In the genomic region with DNA sequence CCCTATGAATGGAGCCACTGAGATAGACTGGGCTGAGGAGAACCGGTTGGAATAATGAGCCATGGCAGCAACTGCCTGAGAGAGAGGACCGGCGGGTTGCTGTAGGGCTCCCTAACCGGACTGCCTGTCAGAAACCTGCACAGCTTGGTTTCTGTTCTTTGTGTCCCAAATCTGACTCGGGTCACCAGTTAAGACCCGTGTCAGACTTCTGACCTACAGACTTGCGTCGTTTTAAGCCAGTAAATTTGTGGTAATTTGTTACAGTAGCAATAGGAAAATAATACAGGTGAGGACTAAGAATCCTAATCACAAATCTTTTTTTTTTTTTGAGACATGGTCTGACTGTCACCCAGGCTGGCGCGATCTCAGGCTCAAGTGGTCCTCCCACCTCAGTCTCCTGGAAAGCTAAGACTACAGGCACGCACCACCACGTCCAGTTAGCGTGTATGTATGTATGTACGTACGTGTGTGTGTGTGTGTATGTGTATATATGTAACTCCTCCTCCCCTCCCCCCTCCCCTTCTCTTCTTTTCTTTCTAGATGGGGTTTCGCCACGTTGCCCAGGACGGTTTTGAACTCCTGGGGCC, we compare ENCODE assay signal across 8 cellular contexts. TPM values are rescaled to one million over a fixed set of nuclear protein-coding genes. Genes with fewer than 3 reads are reported as not detected.
DNase-seq lines count a peak whose midpoint lies in the region; ATAC-seq and TF ChIP-seq lines count a peak whose summit lies in the region.

No MANE protein-coding gene starts in this region.

- BruUV-seq in PC-9 (replicated peaks; lab: Mats Ljungman, UMichigan): TSS peak; percentile 58

- H3K4me1 ChIP-seq in PC-9 (replicated peaks; ENCODE audit: insufficient read depth): peaks cover 23% of the 10 kb centered on the region
- peaks cover 6 to 9% of the 10 kb centered on the region in 2 donors for H3K4me1 ChIP-seq in esophagus (ENCODE audit: control insufficient read depth in 2 of 2, insufficient read depth in 2 of 2, low read length in 1 of 2)
- H3K4me1 ChIP-seq in rectal smooth muscle tissue (ENCODE audit: control insufficient read depth, insufficient read depth, low read length): peaks cover 6% of the 10 kb centered on the region

- H3K4me2 ChIP-seq in PC-9: peak overlapping the region; percentile 93

- intact Hi-C loops in PC-9 (cut with micrococcal nuclease; ENCODE audit: unreplicated experiment): no loop called here

- H3F3A ChIP-seq in PC-9 (ENCODE audit: insufficient read depth, low read depth): peaks cover 61% of the 10 kb centered on the region

- TF ChIP-seq CTCF in PC-9 (conservative IDR thresholded peaks at IDR 0.05) (no peak), GM13976 (IDR thresholded peaks at IDR 0.05; ENCODE audit: borderline replicate concordance, control extremely low read depth, extremely low read depth, insufficient read depth, missing control alignments) (no peak), GM13977 (IDR thresholded peaks at IDR 0.05; ENCODE audit: extremely low read depth, insufficient read depth, missing control alignments) (no peak)

- H3K9ac ChIP-seq in rectal smooth muscle tissue (ENCODE audit: low read length): peak overlapping the region; percentile 81

- H3K27me3 ChIP-seq in PC-9 (ENCODE audit: insufficient read depth, low read depth): no peaks in the 10 kb centered on the region
- H3K27me3 ChIP-seq in esophagus (ENCODE audit: control insufficient read depth in 1 of 2, insufficient read depth in 2 of 2, low read length in 2 of 2): no peaks in the 10 kb centered on the region
- H3K27me3 ChIP-seq in rectal smooth muscle tissue (ENCODE audit: control insufficient read depth, insufficient read depth, low read length): no peaks in the 10 kb centered on the region

- H3K27ac ChIP-seq in PC-9 (peak overlapping the region; percentile 33; the same call in 1 of the 2 replicates), esophagus (ENCODE audit: low read depth in 2 of 2, low read length in 1 of 2) (peak overlapping the region; percentile 87 to 95), rectal smooth muscle tissue (ENCODE audit: low read depth, low read length) (peak overlapping the region; percentile 85)

- H3K9me3 ChIP-seq in PC-9 (ENCODE audit: insufficient read depth, low read depth): no peaks in the 10 kb centered on the region
- H3K9me3 ChIP-seq in esophagus (ENCODE audit: control insufficient read depth in 2 of 2, insufficient read depth in 1 of 2, low read depth in 1 of 2, low read length in 1 of 2): no peaks in the 10 kb centered on the region

- ATAC-seq in GM21619 (IDR thresholded peaks at IDR 0.05; ENCODE audit: unreplicated experiment) (peak; percentile 11), GM18502 (IDR thresholded peaks at IDR 0.05; ENCODE audit: poor library complexity, unreplicated experiment) (no peak)

- POLR2A ChIA-PET in PC-9 (lab: Charles Lee; ENCODE audit: unreplicated experiment): interaction anchor here (0.6 to 1.0 kb wide), 9 partner anchors 8 to 1651 kb away, joined by 3 to 10 read pairs (median 4); a partner anchor contains a TSS

- H2AFZ ChIP-seq in PC-9: peak overlapping the region; percentile 81

- in situ Hi-C loops in GM13976 (cut with MboI; ENCODE audit: low sequenced_read_pairs, unreplicated experiment) (no loop called here), GM13977 (cut with MboI; ENCODE audit: low pct_unique_long_range_greater_than_20kb, low sequenced_read_pairs, unreplicated experiment) (no loop called here)

- H3K79me2 ChIP-seq in PC-9 (ENCODE audit: low read depth): peaks cover 67% of the 10 kb centered on the region

- CTCF ChIA-PET in PC-9 (lab: Charles Lee): interaction anchor here (0.6 to 1.0 kb wide), 2 partner anchors 273 to 425 kb away, joined by 4 to 11 read pairs; a partner anchor contains a TSS

- DNase-seq in PC-9 (no peak), GM13976 (ENCODE audit: low spot score) (no peak), COLO668 (lab: John Stamatoyannopoulos, UW; ENCODE audit: unreplicated experiment) (no peak), GM13977 (ENCODE audit: low spot score) (no peak)

- 21 to 23% methylated on average over 18 of the region's 18 CpGs for WGBS in esophagus, 2 donors

- H3K9me2 ChIP-seq in PC-9 (ENCODE audit: insufficient read depth): no peaks in the 10 kb centered on the region

- peak overlapping the region; percentile 84 for H3K4me3 ChIP-seq in PC-9
- H3K4me3 ChIP-seq in esophagus (ENCODE audit: low read depth in 1 of 2, low read length in 2 of 2): peak overlapping the region; percentile 85 to 96
- H3K4me3 ChIP-seq in rectal smooth muscle tissue (ENCODE audit: low read length): peak overlapping the region; percentile 82

- H3K36me3 ChIP-seq in PC-9 (ENCODE audit: low read depth): peaks cover 51% of the 10 kb centered on the region
- peaks cover 22 to 29% of the 10 kb centered on the region in 2 donors for H3K36me3 ChIP-seq in esophagus (ENCODE audit: control insufficient read depth in 2 of 2, insufficient read depth in 2 of 2, low read length in 1 of 2)
- H3K36me3 ChIP-seq in rectal smooth muscle tissue (ENCODE audit: control insufficient read depth, insufficient read depth, low read length): peaks cover 34% of the 10 kb centered on the region

- H4K20me1 ChIP-seq in PC-9 (ENCODE audit: insufficient read depth): peaks cover 9% of the 10 kb centered on the region

RNA-seq across cellular contexts. Expression of a gene that starts 0.7 kb away (rescaled TPM):
- 113 and 125 TPM in 2 replicates for total RNA-seq in PC-9 (2021)
- polyA plus RNA-seq in esophagus: 10 to 100 TPM; 50.1 to 84.0 TPM

RNA-seq across cellular contexts. Expression of a gene that starts 7.7 kb away (rescaled TPM):
- 134 and 161 TPM in 2 replicates for total RNA-seq in PC-9 (2021)
- polyA plus RNA-seq in esophagus: 10 to 100 TPM; 24.3 to 26.4 TPM

RNA-seq across cellular contexts. Expression of a gene that starts 32.0 kb away (rescaled TPM):
- total RNA-seq in PC-9 (2021): 93.6 and 135 TPM in 2 replicates
- polyA plus RNA-seq in esophagus: 10 to 100 TPM; 25.8 to 43.0 TPM

RNA-seq across cellular contexts. Expression of a gene that starts 33.2 kb away (rescaled TPM):
- 0.28 and 0.30 TPM in 2 replicates for total RNA-seq in PC-9 (2021)
- under 1 TPM; 0.07 to 0.65 TPM for polyA plus RNA-seq in esophagus

Comparison
In these comparisons a context has a peak if more than half of its experiments do, and no peak if none do; other contexts are left out.
1. H3K27ac ChIP-seq: peak in every context shown above with its lines; median percentile 91 in esophagus; 85 in rectal smooth muscle tissue; 33 in PC-9.